In genomic region chr6:31546962-31547726, GRCh38 we compare ENCODE assay signal across 8 cellular contexts. TPM values are rescaled to one million over a fixed set of nuclear protein-coding genes. Genes with fewer than 3 reads are reported as not detected.
A peak's percentile ranks its signal among the peaks of the same experiment; 100 is the strongest.
DNase-seq lines count a peak whose midpoint lies in the region; ATAC-seq and TF ChIP-seq lines count a peak whose summit lies in the region.

Gene NFKBIL1 (plus strand): TSS chr6:31547608. CDS start chr6:31547695, 87 bp downstream.

- CTCF ChIA-PET in activated CD4-positive, alpha-beta memory T cell treated with anti-CD3 and anti-CD28 coated beads for 36 hours (lab: Charles Lee): interaction anchor here (0.6 to 29.2 kb wide), 8 partner anchors 8 to 142 kb away, joined by 3 to 1658 read pairs (median 5); partner anchors contain the start of genes LST1, LTA, LTB and NCR3

- peaks cover 0 to 13% (median 10%) of the 10 kb centered on the region in 4 donors for H3K36me3 ChIP-seq in liver (ENCODE audit: control insufficient read depth in 4 of 4, insufficient read depth in 3 of 4, low read depth in 1 of 4, low read length in 3 of 4)

- no peaks in the 10 kb centered on the region for H3K9me3 Mint-ChIP-seq in activated CD4-positive, alpha-beta memory T cell treated with anti-CD3 and anti-CD28 coated beads for 36 hours

- peak; percentile 45 for ATAC-seq in HG03571 (IDR thresholded peaks at IDR 0.05; ENCODE audit: unreplicated experiment)

- H3K4me1 ChIP-seq in liver (ENCODE audit: control insufficient read depth in 4 of 4, insufficient read depth in 4 of 4, low read length in 3 of 4): peaks cover 5 to 25% (median 17%) of the 10 kb centered on the region in 4 donors

- H3K4me3 ChIP-seq in dorsolateral prefrontal cortex: peak within 1 kb of the TSS; percentile 29 to 82 (median 68)
- H3K4me3 ChIP-seq in liver (ENCODE audit: low read depth in 1 of 3, low read length in 3 of 3): peak within 1 kb of the TSS; percentile 15 to 78 (median 56)

- intact Hi-C loops in activated CD4-positive, alpha-beta memory T cell treated with anti-CD3 and anti-CD28 coated beads for 36 hours (cut with micrococcal nuclease): loop anchor here (1.0 to 5.0 kb wide), 9 partner anchors 25 to 284 kb away; partner anchors contain the start of genes BAG6, CLIC1, LTA and PRRC2A
- intact Hi-C loops in dorsolateral prefrontal cortex (cut with DNase I): loop anchor here (1.0 to 10.0 kb wide), 11 partner anchors 35 to 418 kb away; partner anchors contain the start of genes BAG6 (in 1 of the 2), EHMT2 (in 1 of the 2), LTB (in 1 of the 2) and NEU1 (in 1 of the 2)

- H3K9me3 ChIP-seq in liver (ENCODE audit: control insufficient read depth in 4 of 4, low read length in 3 of 4): no peaks in the 10 kb centered on the region

- under 1% methylated on average over 25 of the region's 25 CpGs for WGBS in liver

- H3K27ac ChIP-seq in dorsolateral prefrontal cortex (peak within 1 kb of the TSS; percentile 51 to 96 (median 90)), liver (ENCODE audit: low read depth in 1 of 2, low read length in 2 of 2) (peak within 1 kb of the TSS; percentile 52 to 84)

- H3K27ac Mint-ChIP-seq in activated CD4-positive, alpha-beta memory T cell treated with anti-CD3 and anti-CD28 coated beads for 36 hours: peak within 1 kb of the TSS; percentile 89

- peaks cover 13% of the 10 kb centered on the region for H3K36me3 Mint-ChIP-seq in activated CD4-positive, alpha-beta memory T cell treated with anti-CD3 and anti-CD28 coated beads for 36 hours

- DNase-seq in AG20443 (ENCODE audit: low spot score) (peak; percentile 97), GM19240 (ENCODE audit: insufficient read length, low spot score) (peak; percentile 52), NCI-H82 (lab: John Stamatoyannopoulos, UW) (peak; percentile 99), dorsolateral prefrontal cortex (peak; percentile 91 to 98 (median 98))
- DNase-seq in activated CD4-positive, alpha-beta memory T cell treated with anti-CD3 and anti-CD28 coated beads for 36 hours: peak; percentile 96
- peak; percentile 88 for DNase-seq in stimulated activated CD4-positive, alpha-beta T cell treated with anti-CD3 and anti-CD28 coated beads, Interleukin-4, amount 100 ng/mL, for 1 hour

- H3K4me3 Mint-ChIP-seq in activated CD4-positive, alpha-beta memory T cell treated with anti-CD3 and anti-CD28 coated beads for 36 hours: peak within 1 kb of the TSS; percentile 76

- peak within 1 kb of the TSS; percentile 51 to 97 for H3K9ac ChIP-seq in liver (ENCODE audit: low read depth in 1 of 2, low read length in 2 of 2)

- peak in 27 of 56 donors; percentile 1 to 55 (median 10) for TF ChIP-seq CTCF in dorsolateral prefrontal cortex (IDR thresholded peaks at IDR 0.05 in 54 of 56, conservative IDR thresholded peaks at IDR 0.05 in 2 of 56; ENCODE audit: low read depth in 1 of 56, partially characterized antibody in 56 of 56)
- peak; percentile 11 for TF ChIP-seq CTCF in liver (IDR thresholded peaks at IDR 0.05; ENCODE audit: low read depth, low read length, missing input control)

- H3K4me1 Mint-ChIP-seq in activated CD4-positive, alpha-beta memory T cell treated with anti-CD3 and anti-CD28 coated beads for 36 hours (ENCODE audit: low read depth): peaks cover 44% of the 10 kb centered on the region

- no peaks in the 10 kb centered on the region for H3K27me3 ChIP-seq in dorsolateral prefrontal cortex
- no peaks in the 10 kb centered on the region for H3K27me3 ChIP-seq in liver (ENCODE audit: control insufficient read depth in 4 of 4, insufficient read depth in 4 of 4, low read length in 3 of 4)

- H3K27me3 Mint-ChIP-seq in activated CD4-positive, alpha-beta memory T cell treated with anti-CD3 and anti-CD28 coated beads for 36 hours: no peaks in the 10 kb centered on the region

- TF ChIP-seq RAD21 in liver (IDR thresholded peaks at IDR 0.05): peak in 1 of 2 donors; percentile 42

- POLR2A ChIA-PET in activated CD4-positive, alpha-beta memory T cell treated with anti-CD3 and anti-CD28 coated beads for 36 hours (lab: Charles Lee): interaction anchor here (1.0 to 9.0 kb wide), 5 partner anchors 32 to 84 kb away, joined by 3 to 125 read pairs (median 4); partner anchors contain the start of genes LTB and TNF

TF ChIP-seq in liver, 16 proteins besides CTCF, POLR2A, EP300 and RAD21:
- TF ChIP-seq GABPA (IDR thresholded peaks at IDR 0.05 in 1 of 2, conservative IDR thresholded peaks at IDR 0.05 in 1 of 2): peak; percentile 95 to 98
- TF ChIP-seq TAF1 (conservative IDR thresholded peaks at IDR 0.05): no peak
- TF ChIP-seq, protein P1, sequence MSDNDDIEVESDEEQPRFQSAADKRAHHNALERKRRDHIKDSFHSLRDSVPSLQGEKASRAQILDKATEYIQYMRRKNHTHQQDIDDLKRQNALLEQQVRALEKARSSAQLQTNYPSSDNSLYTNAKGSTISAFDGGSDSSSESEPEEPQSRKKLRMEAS (IDR thresholded peaks at IDR 0.05): peak; percentile 67
- TF ChIP-seq, protein P2, sequence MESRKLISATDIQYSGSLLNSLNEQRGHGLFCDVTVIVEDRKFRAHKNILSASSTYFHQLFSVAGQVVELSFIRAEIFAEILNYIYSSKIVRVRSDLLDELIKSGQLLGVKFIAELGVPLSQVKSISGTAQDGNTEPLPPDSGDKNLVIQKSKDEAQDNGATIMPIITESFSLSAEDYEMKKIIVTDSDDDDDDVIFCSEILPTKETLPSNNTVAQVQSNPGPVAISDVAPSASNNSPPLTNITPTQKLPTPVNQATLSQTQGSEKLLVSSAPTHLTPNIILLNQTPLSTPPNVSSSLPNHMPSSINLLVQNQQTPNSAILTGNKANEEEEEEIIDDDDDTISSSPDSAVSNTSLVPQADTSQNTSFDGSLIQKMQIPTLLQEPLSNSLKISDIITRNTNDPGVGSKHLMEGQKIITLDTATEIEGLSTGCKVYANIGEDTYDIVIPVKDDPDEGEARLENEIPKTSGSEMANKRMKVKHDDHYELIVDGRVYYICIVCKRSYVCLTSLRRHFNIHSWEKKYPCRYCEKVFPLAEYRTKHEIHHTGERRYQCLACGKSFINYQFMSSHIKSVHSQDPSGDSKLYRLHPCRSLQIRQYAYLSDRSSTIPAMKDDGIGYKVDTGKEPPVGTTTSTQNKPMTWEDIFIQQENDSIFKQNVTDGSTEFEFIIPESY (IDR thresholded peaks at IDR 0.05): no peak
- no peak for TF ChIP-seq HNF4G (IDR thresholded peaks at IDR 0.05)
- TF ChIP-seq NR2F2 (IDR thresholded peaks at IDR 0.05): no peak
- TF ChIP-seq RXRA (IDR thresholded peaks at IDR 0.05): peak; percentile 52 to 67
- TF ChIP-seq, protein P3, sequence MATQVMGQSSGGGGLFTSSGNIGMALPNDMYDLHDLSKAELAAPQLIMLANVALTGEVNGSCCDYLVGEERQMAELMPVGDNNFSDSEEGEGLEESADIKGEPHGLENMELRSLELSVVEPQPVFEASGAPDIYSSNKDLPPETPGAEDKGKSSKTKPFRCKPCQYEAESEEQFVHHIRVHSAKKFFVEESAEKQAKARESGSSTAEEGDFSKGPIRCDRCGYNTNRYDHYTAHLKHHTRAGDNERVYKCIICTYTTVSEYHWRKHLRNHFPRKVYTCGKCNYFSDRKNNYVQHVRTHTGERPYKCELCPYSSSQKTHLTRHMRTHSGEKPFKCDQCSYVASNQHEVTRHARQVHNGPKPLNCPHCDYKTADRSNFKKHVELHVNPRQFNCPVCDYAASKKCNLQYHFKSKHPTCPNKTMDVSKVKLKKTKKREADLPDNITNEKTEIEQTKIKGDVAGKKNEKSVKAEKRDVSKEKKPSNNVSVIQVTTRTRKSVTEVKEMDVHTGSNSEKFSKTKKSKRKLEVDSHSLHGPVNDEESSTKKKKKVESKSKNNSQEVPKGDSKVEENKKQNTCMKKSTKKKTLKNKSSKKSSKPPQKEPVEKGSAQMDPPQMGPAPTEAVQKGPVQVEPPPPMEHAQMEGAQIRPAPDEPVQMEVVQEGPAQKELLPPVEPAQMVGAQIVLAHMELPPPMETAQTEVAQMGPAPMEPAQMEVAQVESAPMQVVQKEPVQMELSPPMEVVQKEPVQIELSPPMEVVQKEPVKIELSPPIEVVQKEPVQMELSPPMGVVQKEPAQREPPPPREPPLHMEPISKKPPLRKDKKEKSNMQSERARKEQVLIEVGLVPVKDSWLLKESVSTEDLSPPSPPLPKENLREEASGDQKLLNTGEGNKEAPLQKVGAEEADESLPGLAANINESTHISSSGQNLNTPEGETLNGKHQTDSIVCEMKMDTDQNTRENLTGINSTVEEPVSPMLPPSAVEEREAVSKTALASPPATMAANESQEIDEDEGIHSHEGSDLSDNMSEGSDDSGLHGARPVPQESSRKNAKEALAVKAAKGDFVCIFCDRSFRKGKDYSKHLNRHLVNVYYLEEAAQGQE (IDR thresholded peaks at IDR 0.05): peak; percentile 63
- TF ChIP-seq SP1 (IDR thresholded peaks at IDR 0.05): peak; percentile 56
- TF ChIP-seq FOXA1 (IDR thresholded peaks at IDR 0.05): no peak
- peak in 1 of 2 donors; percentile 48 for TF ChIP-seq JUND (IDR thresholded peaks at IDR 0.05)
- peak; percentile 96 for TF ChIP-seq YY1 (IDR thresholded peaks at IDR 0.05)
- peak in 1 of 2 donors; percentile 75 for TF ChIP-seq EGR1 (IDR thresholded peaks at IDR 0.05; ENCODE audit: low read depth in 2 of 2)
- no peak for TF ChIP-seq FOXA2 (IDR thresholded peaks at IDR 0.05)
- no peak for TF ChIP-seq ATF3 (IDR thresholded peaks at IDR 0.05)
- peak; percentile 25 to 47 for TF ChIP-seq HNF4A (conservative IDR thresholded peaks at IDR 0.05)
TF ChIP-seq in liver: peak in this region for 9.

RNA-seq across cellular contexts. Expression of gene NFKBIL1, which starts in this region (rescaled TPM):
- total RNA-seq in activated CD4-positive, alpha-beta memory T cell treated with anti-CD3 and anti-CD28 coated beads for 36 hours: 10 to 100 TPM; 18.5 to 21.5 TPM
- total RNA-seq in dorsolateral prefrontal cortex: 10 to 100 TPM; 13.8 to 27.3 (median 20.1) TPM
- 1 to 10 TPM; 6.7 to 8.0 TPM for total RNA-seq in liver
- 1 to 10 TPM; 3.3 to 9.6 TPM for polyA plus RNA-seq in liver

Comparison
In these comparisons a context has a peak if more than half of its experiments do, and no peak if none do; other contexts are left out.
1. Peak in every context shown above with its lines: DNase-seq, ATAC-seq, H3K4me3 ChIP-seq and H3K27ac ChIP-seq.